26 cellular contexts compared by ENCODE assay signal in the genomic region with DNA sequence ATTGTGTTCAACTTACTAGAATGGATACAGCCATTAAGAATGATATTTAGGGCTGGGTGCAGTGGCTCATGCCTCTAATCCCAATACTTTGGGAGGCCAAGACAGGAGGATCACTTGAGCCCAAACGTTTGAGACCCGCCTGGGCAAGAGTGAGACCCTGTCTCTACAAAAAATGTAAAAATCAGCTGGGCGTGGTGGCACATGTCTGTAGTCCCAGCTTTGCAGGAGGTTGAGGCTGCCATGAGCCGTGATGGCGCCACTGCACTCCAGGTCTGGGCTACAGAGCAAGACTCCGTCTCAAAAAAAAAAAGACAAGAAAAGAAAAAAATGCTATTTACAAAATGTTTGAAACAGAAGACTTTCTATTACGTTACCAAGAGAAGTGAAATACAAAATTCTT.
"Had no signal": no experiment of that assay in that cellular context is flagged by ENCODE, and none has a peak within 500 bp of the region (broad histone marks: within the 10 kb centered on the region; RNA-seq: fewer than 3 reads in every experiment).

No MANE protein-coding gene starts in this region.

- H3K4me1 ChIP-seq: right lobe of liver had no signal

- DNase-seq: natural killer cell; occipital lobe; ovary; psoas muscle; right cardiac atrium; right lobe of liver; sigmoid colon; small intestine; stimulated activated CD4-positive, alpha-beta T cell treated with anti-CD3 and anti-CD28 coated beads, Interleukin-15, amount 100 ng/mL, for 24 hours; stimulated activated CD4-positive, alpha-beta T cell treated with anti-CD3 and anti-CD28 coated beads, Interleukin-2, amount 100 ng/mL, for 24 hours; stimulated activated CD4-positive, alpha-beta T cell treated with anti-CD3 and anti-CD28 coated beads, Interleukin-2, amount 100 ng/mL, for 48 hours; stimulated activated CD4-positive, alpha-beta T cell treated with anti-CD3 and anti-CD28 coated beads, Interleukin-4, amount 100 ng/mL, for 24 hours; stimulated activated naive B cell treated with anti-CD40 and anti-IgM and Interleukin-4, amounts not matched to agents 10 μg/mL and 1 μg/mL and 100 μg/mL, for 72 hours; stimulated activated naive CD4-positive, alpha-beta T cell treated with Interleukin-2 at 50 U/mL for 16 hours; stomach; tibial artery; transverse colon had no signal

- H3K4me3 Mint-ChIP-seq: natural killer cell; nephron; neural progenitor cell; stimulated activated effector memory CD8-positive, alpha-beta T cell treated with anti-CD3 and anti-CD28 coated beads, Interleukin-12 subunit alpha, Interleukin-12 subunit beta, amount 100 ng/mL, for 72 hours; stimulated activated naive B cell treated with anti-CD40 and anti-IgM and Interleukin-4, amounts not matched to agents 10 μg/mL and 1 μg/mL and 100 μg/mL, for 72 hours; stimulated activated naive CD8-positive, alpha-beta T cell treated with anti-CD3 and anti-CD28 coated beads, Interleukin-15, Interleukin-2, amounts not matched to agents 100 ng/mL and 50 ng/mL, for 24 hours; type B pancreatic cell had no signal

- H3K27me3 ChIP-seq: ovary, right lobe of liver, sigmoid colon, stomach, tibial artery, transverse colon, vagina had no signal

- H3K9me3 Mint-ChIP-seq: natural killer cell; nephron; neural progenitor cell; stimulated activated effector memory CD8-positive, alpha-beta T cell treated with anti-CD3 and anti-CD28 coated beads, Interleukin-12 subunit alpha, Interleukin-12 subunit beta, amount 100 ng/mL, for 72 hours; stimulated activated naive B cell treated with anti-CD40 and anti-IgM and Interleukin-4, amounts not matched to agents 10 μg/mL and 1 μg/mL and 100 μg/mL, for 72 hours; stimulated activated naive CD8-positive, alpha-beta T cell treated with anti-CD3 and anti-CD28 coated beads, Interleukin-15, Interleukin-2, amounts not matched to agents 100 ng/mL and 50 ng/mL, for 24 hours; type B pancreatic cell had no signal

- H3K27ac ChIP-seq: neural progenitor cell, ovary, parathyroid adenoma, psoas muscle, right lobe of liver, stomach, tibial artery, transverse colon, vagina had no signal

- H3K36me3 ChIP-seq: neural progenitor cell, ovary, right lobe of liver, sigmoid colon, stomach, tibial artery, transverse colon, vagina had no signal

- H3K9ac ChIP-seq: neural progenitor cell, parathyroid adenoma had no signal

- FAIRE-seq: small intestine, urothelium cell line had no signal

- H3K4me2 ChIP-seq: neural progenitor cell had no signal

- H3K36me3 Mint-ChIP-seq: natural killer cell; neural progenitor cell; stimulated activated effector memory CD8-positive, alpha-beta T cell treated with anti-CD3 and anti-CD28 coated beads, Interleukin-12 subunit alpha, Interleukin-12 subunit beta, amount 100 ng/mL, for 72 hours; stimulated activated naive B cell treated with anti-CD40 and anti-IgM and Interleukin-4, amounts not matched to agents 10 μg/mL and 1 μg/mL and 100 μg/mL, for 72 hours; type B pancreatic cell had no signal

- H3K4me1 Mint-ChIP-seq: natural killer cell; stimulated activated effector memory CD8-positive, alpha-beta T cell treated with anti-CD3 and anti-CD28 coated beads, Interleukin-12 subunit alpha, Interleukin-12 subunit beta, amount 100 ng/mL, for 72 hours; stimulated activated naive B cell treated with anti-CD40 and anti-IgM and Interleukin-4, amounts not matched to agents 10 μg/mL and 1 μg/mL and 100 μg/mL, for 72 hours had no signal

- H3K4me3 ChIP-seq: neural progenitor cell, ovary, psoas muscle, right lobe of liver, sigmoid colon, stomach, tibial artery, transverse colon, vagina had no signal

- H3K27ac Mint-ChIP-seq: natural killer cell; nephron; neural progenitor cell; progenitor cell of endocrine pancreas; stimulated activated effector memory CD8-positive, alpha-beta T cell treated with anti-CD3 and anti-CD28 coated beads, Interleukin-12 subunit alpha, Interleukin-12 subunit beta, amount 100 ng/mL, for 72 hours; stimulated activated naive CD8-positive, alpha-beta T cell treated with anti-CD3 and anti-CD28 coated beads, Interleukin-15, Interleukin-2, amounts not matched to agents 100 ng/mL and 50 ng/mL, for 24 hours; type B pancreatic cell had no signal

- H3K9me3 ChIP-seq: ovary, psoas muscle, right lobe of liver, sigmoid colon, stomach, tibial artery, transverse colon, vagina had no signal

- H2AFZ ChIP-seq: neural progenitor cell, parathyroid adenoma had no signal
